In the genomic region with DNA sequence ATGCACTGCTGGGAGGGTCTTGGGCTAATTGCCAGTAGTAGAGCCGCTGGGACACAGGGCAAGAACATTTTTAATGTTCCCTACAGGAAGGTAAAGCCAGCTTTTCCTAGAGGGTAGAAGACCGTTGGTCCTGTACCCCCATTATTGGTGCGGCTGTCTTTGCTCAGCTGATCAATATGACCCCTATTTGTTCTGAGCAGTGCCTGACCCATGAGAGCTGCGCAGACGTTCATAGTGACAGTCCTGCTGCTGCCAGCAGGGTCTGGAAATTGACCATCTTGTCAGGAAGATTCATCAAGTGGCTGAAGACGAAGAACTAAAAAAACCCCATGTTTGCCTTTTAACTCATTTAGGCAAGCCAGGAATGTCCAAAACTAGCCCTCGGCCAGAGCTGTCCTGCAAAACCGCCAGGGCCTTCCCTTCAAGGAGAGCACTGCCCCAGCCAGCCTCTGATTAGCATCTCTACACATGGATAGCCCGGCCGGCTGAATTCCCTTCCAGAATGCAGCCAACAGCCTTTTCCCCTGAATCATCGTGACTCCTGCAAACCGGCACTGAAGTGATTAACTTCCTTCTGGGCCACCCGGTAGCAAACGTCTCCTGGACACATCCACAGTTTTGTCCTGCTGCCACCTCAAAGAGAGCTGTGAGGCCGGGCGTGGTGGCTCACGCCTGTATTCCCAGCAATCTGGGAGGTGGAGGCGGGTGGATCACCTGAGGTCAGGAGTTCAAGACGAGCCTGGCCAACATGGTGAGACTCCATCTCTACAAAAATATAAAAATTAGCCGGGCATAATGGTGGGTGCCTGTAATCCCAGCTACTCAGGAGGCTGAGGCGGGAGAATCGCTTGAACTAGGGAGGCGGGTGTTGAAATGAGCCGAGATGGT, we compare ENCODE assay signal across 1 cellular context.
A peak's percentile ranks its signal among the peaks of the same experiment; 100 is the strongest.
TF ChIP-seq lines count a peak whose summit lies in the region.

No MANE protein-coding gene starts in this region.

TF ChIP-seq in K562, 482 proteins besides CTCF, POLR2A, EP300 and RAD21 (continued from another document and continues in another):
- TF ChIP-seq, protein P1, sequence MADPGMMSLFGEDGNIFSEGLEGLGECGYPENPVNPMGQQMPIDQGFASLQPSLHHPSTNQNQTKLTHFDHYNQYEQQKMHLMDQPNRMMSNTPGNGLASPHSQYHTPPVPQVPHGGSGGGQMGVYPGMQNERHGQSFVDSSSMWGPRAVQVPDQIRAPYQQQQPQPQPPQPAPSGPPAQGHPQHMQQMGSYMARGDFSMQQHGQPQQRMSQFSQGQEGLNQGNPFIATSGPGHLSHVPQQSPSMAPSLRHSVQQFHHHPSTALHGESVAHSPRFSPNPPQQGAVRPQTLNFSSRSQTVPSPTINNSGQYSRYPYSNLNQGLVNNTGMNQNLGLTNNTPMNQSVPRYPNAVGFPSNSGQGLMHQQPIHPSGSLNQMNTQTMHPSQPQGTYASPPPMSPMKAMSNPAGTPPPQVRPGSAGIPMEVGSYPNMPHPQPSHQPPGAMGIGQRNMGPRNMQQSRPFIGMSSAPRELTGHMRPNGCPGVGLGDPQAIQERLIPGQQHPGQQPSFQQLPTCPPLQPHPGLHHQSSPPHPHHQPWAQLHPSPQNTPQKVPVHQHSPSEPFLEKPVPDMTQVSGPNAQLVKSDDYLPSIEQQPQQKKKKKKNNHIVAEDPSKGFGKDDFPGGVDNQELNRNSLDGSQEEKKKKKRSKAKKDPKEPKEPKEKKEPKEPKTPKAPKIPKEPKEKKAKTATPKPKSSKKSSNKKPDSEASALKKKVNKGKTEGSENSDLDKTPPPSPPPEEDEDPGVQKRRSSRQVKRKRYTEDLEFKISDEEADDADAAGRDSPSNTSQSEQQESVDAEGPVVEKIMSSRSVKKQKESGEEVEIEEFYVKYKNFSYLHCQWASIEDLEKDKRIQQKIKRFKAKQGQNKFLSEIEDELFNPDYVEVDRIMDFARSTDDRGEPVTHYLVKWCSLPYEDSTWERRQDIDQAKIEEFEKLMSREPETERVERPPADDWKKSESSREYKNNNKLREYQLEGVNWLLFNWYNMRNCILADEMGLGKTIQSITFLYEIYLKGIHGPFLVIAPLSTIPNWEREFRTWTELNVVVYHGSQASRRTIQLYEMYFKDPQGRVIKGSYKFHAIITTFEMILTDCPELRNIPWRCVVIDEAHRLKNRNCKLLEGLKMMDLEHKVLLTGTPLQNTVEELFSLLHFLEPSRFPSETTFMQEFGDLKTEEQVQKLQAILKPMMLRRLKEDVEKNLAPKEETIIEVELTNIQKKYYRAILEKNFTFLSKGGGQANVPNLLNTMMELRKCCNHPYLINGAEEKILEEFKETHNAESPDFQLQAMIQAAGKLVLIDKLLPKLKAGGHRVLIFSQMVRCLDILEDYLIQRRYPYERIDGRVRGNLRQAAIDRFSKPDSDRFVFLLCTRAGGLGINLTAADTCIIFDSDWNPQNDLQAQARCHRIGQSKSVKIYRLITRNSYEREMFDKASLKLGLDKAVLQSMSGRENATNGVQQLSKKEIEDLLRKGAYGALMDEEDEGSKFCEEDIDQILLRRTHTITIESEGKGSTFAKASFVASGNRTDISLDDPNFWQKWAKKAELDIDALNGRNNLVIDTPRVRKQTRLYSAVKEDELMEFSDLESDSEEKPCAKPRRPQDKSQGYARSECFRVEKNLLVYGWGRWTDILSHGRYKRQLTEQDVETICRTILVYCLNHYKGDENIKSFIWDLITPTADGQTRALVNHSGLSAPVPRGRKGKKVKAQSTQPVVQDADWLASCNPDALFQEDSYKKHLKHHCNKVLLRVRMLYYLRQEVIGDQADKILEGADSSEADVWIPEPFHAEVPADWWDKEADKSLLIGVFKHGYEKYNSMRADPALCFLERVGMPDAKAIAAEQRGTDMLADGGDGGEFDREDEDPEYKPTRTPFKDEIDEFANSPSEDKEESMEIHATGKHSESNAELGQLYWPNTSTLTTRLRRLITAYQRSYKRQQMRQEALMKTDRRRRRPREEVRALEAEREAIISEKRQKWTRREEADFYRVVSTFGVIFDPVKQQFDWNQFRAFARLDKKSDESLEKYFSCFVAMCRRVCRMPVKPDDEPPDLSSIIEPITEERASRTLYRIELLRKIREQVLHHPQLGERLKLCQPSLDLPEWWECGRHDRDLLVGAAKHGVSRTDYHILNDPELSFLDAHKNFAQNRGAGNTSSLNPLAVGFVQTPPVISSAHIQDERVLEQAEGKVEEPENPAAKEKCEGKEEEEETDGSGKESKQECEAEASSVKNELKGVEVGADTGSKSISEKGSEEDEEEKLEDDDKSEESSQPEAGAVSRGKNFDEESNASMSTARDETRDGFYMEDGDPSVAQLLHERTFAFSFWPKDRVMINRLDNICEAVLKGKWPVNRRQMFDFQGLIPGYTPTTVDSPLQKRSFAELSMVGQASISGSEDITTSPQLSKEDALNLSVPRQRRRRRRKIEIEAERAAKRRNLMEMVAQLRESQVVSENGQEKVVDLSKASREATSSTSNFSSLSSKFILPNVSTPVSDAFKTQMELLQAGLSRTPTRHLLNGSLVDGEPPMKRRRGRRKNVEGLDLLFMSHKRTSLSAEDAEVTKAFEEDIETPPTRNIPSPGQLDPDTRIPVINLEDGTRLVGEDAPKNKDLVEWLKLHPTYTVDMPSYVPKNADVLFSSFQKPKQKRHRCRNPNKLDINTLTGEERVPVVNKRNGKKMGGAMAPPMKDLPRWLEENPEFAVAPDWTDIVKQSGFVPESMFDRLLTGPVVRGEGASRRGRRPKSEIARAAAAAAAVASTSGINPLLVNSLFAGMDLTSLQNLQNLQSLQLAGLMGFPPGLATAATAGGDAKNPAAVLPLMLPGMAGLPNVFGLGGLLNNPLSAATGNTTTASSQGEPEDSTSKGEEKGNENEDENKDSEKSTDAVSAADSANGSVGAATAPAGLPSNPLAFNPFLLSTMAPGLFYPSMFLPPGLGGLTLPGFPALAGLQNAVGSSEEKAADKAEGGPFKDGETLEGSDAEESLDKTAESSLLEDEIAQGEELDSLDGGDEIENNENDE (IDR thresholded peaks at IDR 0.05; ENCODE audit: low read depth, low read length) = no peak
- TF ChIP-seq, protein P2, sequence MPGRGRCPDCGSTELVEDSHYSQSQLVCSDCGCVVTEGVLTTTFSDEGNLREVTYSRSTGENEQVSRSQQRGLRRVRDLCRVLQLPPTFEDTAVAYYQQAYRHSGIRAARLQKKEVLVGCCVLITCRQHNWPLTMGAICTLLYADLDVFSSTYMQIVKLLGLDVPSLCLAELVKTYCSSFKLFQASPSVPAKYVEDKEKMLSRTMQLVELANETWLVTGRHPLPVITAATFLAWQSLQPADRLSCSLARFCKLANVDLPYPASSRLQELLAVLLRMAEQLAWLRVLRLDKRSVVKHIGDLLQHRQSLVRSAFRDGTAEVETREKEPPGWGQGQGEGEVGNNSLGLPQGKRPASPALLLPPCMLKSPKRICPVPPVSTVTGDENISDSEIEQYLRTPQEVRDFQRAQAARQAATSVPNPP (IDR thresholded peaks at IDR 0.05; ENCODE audit: borderline replicate concordance, insufficient read depth, insufficient read length) = no peak
- no peak for TF ChIP-seq ZBTB8A (IDR thresholded peaks at IDR 0.05; ENCODE audit: partially characterized antibody)
- TF ChIP-seq ZNF121 (CRISPR knock-in tag; conservative IDR thresholded peaks at IDR 0.05) = no peak
- TF ChIP-seq TAF1 (IDR thresholded peaks at IDR 0.05; ENCODE audit: control insufficient read depth, extremely low read depth, insufficient read depth, low read length, severe bottlenecking) = peak; percentile 43
- TF ChIP-seq GATA2 (CRISPR knock-in tag; IDR thresholded peaks at IDR 0.05) = peak; percentile 89
- no peak for TF ChIP-seq FOXP1 (CRISPR knock-in tag; IDR thresholded peaks at IDR 0.05)
- TF ChIP-seq PYGO2 (tag; IDR thresholded peaks at IDR 0.05) = 0 out of 2 replicates have a peak, but pooled peaks have one; percentile 16
- TF ChIP-seq CBX1 (IDR thresholded peaks at IDR 0.05; ENCODE audit: low read depth) = no peak; the same call in 1 of the 2 replicates
- TF ChIP-seq ZC3H8 (IDR thresholded peaks at IDR 0.05) = no peak
- TF ChIP-seq, protein P3, sequence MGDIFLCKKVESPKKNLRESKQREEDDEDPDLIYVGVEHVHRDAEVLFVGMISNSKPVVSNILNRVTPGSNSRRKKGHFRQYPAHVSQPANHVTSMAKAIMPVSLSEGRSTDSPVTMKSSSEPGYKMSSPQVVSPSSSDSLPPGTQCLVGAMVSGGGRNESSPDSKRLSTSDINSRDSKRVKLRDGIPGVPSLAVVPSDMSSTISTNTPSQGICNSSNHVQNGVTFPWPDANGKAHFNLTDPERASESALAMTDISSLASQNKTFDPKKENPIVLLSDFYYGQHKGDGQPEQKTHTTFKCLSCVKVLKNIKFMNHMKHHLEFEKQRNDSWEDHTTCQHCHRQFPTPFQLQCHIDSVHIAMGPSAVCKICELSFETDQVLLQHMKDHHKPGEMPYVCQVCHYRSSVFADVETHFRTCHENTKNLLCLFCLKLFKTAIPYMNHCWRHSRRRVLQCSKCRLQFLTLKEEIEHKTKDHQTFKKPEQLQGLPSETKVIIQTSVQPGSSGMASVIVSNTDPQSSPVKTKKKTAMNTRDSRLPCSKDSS (IDR thresholded peaks at IDR 0.05; ENCODE audit: low read depth, partially characterized antibody) = no peak
- TF ChIP-seq PHB2 (IDR thresholded peaks at IDR 0.05; ENCODE audit: low read depth) = no peak
- TF ChIP-seq RBM25 (IDR thresholded peaks at IDR 0.05; ENCODE audit: low read depth, low read length, severe bottlenecking) = no peak
- TF ChIP-seq L3MBTL2 (IDR thresholded peaks at IDR 0.05) = peak; percentile 91
- TF ChIP-seq HEY1 (CRISPR knock-in tag; IDR thresholded peaks at IDR 0.05; ENCODE audit: borderline replicate concordance) = no peak
- TF ChIP-seq, protein P4, sequence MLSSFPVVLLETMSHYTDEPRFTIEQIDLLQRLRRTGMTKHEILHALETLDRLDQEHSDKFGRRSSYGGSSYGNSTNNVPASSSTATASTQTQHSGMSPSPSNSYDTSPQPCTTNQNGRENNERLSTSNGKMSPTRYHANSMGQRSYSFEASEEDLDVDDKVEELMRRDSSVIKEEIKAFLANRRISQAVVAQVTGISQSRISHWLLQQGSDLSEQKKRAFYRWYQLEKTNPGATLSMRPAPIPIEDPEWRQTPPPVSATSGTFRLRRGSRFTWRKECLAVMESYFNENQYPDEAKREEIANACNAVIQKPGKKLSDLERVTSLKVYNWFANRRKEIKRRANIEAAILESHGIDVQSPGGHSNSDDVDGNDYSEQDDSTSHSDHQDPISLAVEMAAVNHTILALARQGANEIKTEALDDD (IDR thresholded peaks at IDR 0.05) = no peak
- TF ChIP-seq, protein P5, sequence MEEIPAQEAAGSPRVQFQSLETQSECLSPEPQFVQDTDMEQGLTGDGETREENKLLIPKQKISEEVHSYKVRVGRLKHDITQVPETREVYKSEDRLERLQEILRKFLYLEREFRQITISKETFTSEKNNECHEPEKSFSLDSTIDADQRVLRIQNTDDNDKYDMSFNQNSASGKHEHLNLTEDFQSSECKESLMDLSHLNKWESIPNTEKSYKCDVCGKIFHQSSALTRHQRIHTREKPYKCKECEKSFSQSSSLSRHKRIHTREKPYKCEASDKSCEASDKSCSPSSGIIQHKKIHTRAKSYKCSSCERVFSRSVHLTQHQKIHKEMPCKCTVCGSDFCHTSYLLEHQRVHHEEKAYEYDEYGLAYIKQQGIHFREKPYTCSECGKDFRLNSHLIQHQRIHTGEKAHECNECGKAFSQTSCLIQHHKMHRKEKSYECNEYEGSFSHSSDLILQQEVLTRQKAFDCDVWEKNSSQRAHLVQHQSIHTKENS (CRISPR knock-in tag; IDR thresholded peaks at IDR 0.05) = no peak
- TF ChIP-seq PTTG1 (tag; IDR thresholded peaks at IDR 0.05; ENCODE audit: low read depth) = peak; percentile 34; the same call in 1 of the 2 replicates
- TF ChIP-seq HNRNPK (IDR thresholded peaks at IDR 0.05; ENCODE audit: low read depth, low read length, poor library complexity, severe bottlenecking) = no peak
- no peak for TF ChIP-seq ERF (CRISPR knock-in tag; IDR thresholded peaks at IDR 0.05)
- TF ChIP-seq TARDBP (IDR thresholded peaks at IDR 0.05) = no peak
- no peak for TF ChIP-seq KLF16 (IDR thresholded peaks at IDR 0.05)
- peak in 1 of 2 experiments; percentile 91; a peak in 2 of 4 replicates for TF ChIP-seq RCOR1 (IDR thresholded peaks at IDR 0.05; ENCODE audit: borderline replicate concordance in 1 of 2, low read depth in 2 of 2, low read length in 2 of 2)
- TF ChIP-seq HDGF (IDR thresholded peaks at IDR 0.05) = peak; percentile 44; the same call in 1 of the 2 replicates
- TF ChIP-seq, protein P6, sequence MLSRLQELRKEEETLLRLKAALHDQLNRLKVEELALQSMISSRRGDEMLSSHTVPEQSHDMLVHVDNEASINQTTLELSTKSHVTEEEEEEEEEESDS (CRISPR knock-in tag; IDR thresholded peaks at IDR 0.05) = no peak
- TF ChIP-seq DACH1 (IDR thresholded peaks at IDR 0.05; ENCODE audit: partially characterized antibody) = no peak
- no peak for TF ChIP-seq HNRNPH1 (optimal IDR thresholded peaks at IDR 0.05; ENCODE audit: low read depth, low read length)
- TF ChIP-seq, protein P7, sequence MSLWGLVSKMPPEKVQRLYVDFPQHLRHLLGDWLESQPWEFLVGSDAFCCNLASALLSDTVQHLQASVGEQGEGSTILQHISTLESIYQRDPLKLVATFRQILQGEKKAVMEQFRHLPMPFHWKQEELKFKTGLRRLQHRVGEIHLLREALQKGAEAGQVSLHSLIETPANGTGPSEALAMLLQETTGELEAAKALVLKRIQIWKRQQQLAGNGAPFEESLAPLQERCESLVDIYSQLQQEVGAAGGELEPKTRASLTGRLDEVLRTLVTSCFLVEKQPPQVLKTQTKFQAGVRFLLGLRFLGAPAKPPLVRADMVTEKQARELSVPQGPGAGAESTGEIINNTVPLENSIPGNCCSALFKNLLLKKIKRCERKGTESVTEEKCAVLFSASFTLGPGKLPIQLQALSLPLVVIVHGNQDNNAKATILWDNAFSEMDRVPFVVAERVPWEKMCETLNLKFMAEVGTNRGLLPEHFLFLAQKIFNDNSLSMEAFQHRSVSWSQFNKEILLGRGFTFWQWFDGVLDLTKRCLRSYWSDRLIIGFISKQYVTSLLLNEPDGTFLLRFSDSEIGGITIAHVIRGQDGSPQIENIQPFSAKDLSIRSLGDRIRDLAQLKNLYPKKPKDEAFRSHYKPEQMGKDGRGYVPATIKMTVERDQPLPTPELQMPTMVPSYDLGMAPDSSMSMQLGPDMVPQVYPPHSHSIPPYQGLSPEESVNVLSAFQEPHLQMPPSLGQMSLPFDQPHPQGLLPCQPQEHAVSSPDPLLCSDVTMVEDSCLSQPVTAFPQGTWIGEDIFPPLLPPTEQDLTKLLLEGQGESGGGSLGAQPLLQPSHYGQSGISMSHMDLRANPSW (CRISPR knock-in tag; IDR thresholded peaks at IDR 0.05) = no peak
- no peak for TF ChIP-seq SNRNP70 (optimal IDR thresholded peaks at IDR 0.05; ENCODE audit: low read depth, low read length)
- no peak for TF ChIP-seq RBM15 (IDR thresholded peaks at IDR 0.05; ENCODE audit: insufficient read depth, low read length)
- TF ChIP-seq ZNF140 (CRISPR knock-in tag; IDR thresholded peaks at IDR 0.05) = no peak
- TF ChIP-seq RFX5 (IDR thresholded peaks at IDR 0.05; ENCODE audit: low read depth, low read length) = no peak
- peak; percentile 50; the same call in 1 of the 2 replicates for TF ChIP-seq CBFA2T3 (IDR thresholded peaks at IDR 0.05)
- no peak for TF ChIP-seq SMARCA5 (IDR thresholded peaks at IDR 0.05)
- no peak for TF ChIP-seq TRIM28 (IDR thresholded peaks at IDR 0.05)
- peak; percentile 67; the same call in 1 of the 2 replicates for TF ChIP-seq CXXC5 (CRISPR knock-in tag; IDR thresholded peaks at IDR 0.05)
